In genomic region chr7:132656846-132657776, GRCh38 we compare ENCODE assay signal across 8 cellular contexts.
DNase-seq lines count a peak whose midpoint lies in the region; TF ChIP-seq lines count a peak whose summit lies in the region.

No MANE protein-coding gene starts in this region.

- WGBS in esophagus squamous epithelium, 2 donors: 63 to 65% methylated on average over 9 of the region's 9 CpGs

- DNase-seq in AG09309 (ENCODE audit: low read depth): no peak
- no peak for DNase-seq in GM12864 (ENCODE audit: low read depth)
- peak; percentile 9 for DNase-seq in fibroblast of the aortic adventitia (ENCODE audit: low read depth)
- DNase-seq in esophagus squamous epithelium (lab: John Stamatoyannopoulos, UW): no peak
- no peak for DNase-seq in NCI-H748 treated with DMSO at 0.1 percent for 48 hours (lab: John Stamatoyannopoulos, UW)
- no peak for DNase-seq in HPDE6-E6E7 (ENCODE audit: extremely low spot score)
- no peak for DNase-seq in NCI-H2227 (lab: John Stamatoyannopoulos, UW; ENCODE audit: unreplicated experiment)

- H2AFZ ChIP-seq in OCI-LY3 (ENCODE audit: low read depth, low read length): peak overlapping the region; percentile 4; the same call in 1 of the 2 replicates

- peak; percentile 46 for TF ChIP-seq CTCF in AG09309 (IDR thresholded peaks at IDR 0.05; ENCODE audit: control insufficient read depth, insufficient read depth, low read depth, low read length, missing control alignments)
- TF ChIP-seq CTCF in GM12864 (IDR thresholded peaks at IDR 0.05; ENCODE audit: low read depth, low read length, missing control alignments): peak; percentile 51
- peak; percentile 40 for TF ChIP-seq CTCF in OCI-LY3 (IDR thresholded peaks at IDR 0.05; ENCODE audit: low read depth, low read length)
- peak; percentile 53 for TF ChIP-seq CTCF in fibroblast of the aortic adventitia (IDR thresholded peaks at IDR 0.05; ENCODE audit: insufficient read depth, low read length)
- peak in 3 of 6 experiments; percentile 16 to 40 (median 16) for TF ChIP-seq CTCF in esophagus squamous epithelium (IDR thresholded peaks at IDR 0.05)

- H3K4me3 ChIP-seq in AG09309 (ENCODE audit: control insufficient read depth, low read depth, low read length) (no peak overlapping the region), GM12864 (ENCODE audit: low read depth, low read length) (no peak overlapping the region), OCI-LY3 (ENCODE audit: low read length) (peak overlapping the region; percentile 18; the same call in 1 of the 2 replicates), fibroblast of the aortic adventitia (ENCODE audit: low read depth, low read length) (no peak overlapping the region), esophagus squamous epithelium (no peak overlapping the region)

- TF ChIP-seq POLR2A in esophagus squamous epithelium (IDR thresholded peaks at IDR 0.05): no peak

- peak overlapping the region; percentile 50 for H3K4me2 ChIP-seq in OCI-LY3 (ENCODE audit: low read length)

- no peaks in the 10 kb centered on the region for H3K79me2 ChIP-seq in OCI-LY3 (ENCODE audit: low read length)

- H3K9ac ChIP-seq in OCI-LY3 (ENCODE audit: low read length): peak overlapping the region; percentile 10; the same call in 1 of the 2 replicates

- peak overlapping the region; percentile 78 for H3K27ac ChIP-seq in OCI-LY3 (ENCODE audit: low read length)
- no peak overlapping the region for H3K27ac ChIP-seq in esophagus squamous epithelium

- H3K27me3 ChIP-seq in OCI-LY3 (ENCODE audit: low read depth, low read length) (no peaks in the 10 kb centered on the region), esophagus squamous epithelium (peaks cover 0 to 3% (median 0%) of the 10 kb centered on the region in 4 donors)

- H3K36me3 ChIP-seq in OCI-LY3 (replicated peaks; ENCODE audit: low read depth, low read length) (peaks cover 17% of the 10 kb centered on the region), esophagus squamous epithelium (no peaks in the 10 kb centered on the region)

- H4K20me1 ChIP-seq in OCI-LY3 (ENCODE audit: insufficient read depth, low read length): no peaks in the 10 kb centered on the region

- H3K9me3 ChIP-seq in OCI-LY3 (ENCODE audit: insufficient read depth, low read length) (peaks cover 19% of the 10 kb centered on the region; the same call in 1 of the 2 replicates), esophagus squamous epithelium (no peaks in the 10 kb centered on the region)

- intact Hi-C loops in esophagus squamous epithelium (cut with DNase I): no loop called here

- peaks cover 61% of the 10 kb centered on the region for H3K4me1 ChIP-seq in OCI-LY3 (ENCODE audit: low read length)
- peaks cover 0 to 9% (median 0%) of the 10 kb centered on the region in 3 donors for H3K4me1 ChIP-seq in esophagus squamous epithelium
